ENCODE assay signal across 9 cellular contexts in the genomic region with DNA sequence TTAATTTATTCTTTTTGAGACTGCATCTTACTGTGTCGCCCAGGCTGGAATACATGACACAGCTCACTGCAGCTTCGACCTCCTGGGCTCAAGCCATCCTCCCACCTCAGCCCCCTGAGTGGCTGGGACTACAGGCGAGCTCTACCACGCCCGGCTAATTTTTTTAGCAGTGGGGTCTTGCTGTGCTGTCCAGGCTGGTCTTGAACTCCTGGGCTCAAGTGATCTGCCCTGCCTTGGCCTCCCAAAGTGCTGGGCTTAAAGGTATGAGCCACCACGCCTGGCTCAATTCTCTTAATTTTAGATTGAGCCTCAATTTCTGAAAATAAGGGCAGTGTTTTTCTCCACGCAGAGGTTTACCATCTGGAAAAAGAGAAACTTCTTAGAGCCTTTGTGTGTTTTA. TPM values are rescaled to one million over a fixed set of nuclear protein-coding genes. Genes with fewer than 3 reads are reported as not detected.
"Had no signal": no experiment of that assay in that cellular context is flagged by ENCODE, and none has a peak within 500 bp of the region (broad histone marks: within the 10 kb centered on the region; RNA-seq: fewer than 3 reads in every experiment).

No MANE protein-coding gene starts in this region.

- H3K27me3 Mint-ChIP-seq: IgD-negative memory B cell had no signal

- ATAC-seq: HCT116 had no signal

- H3K4me3 ChIP-seq: GM23248, HAP-1 had no signal

- H2AFZ ChIP-seq: GM23248 had no signal

- DNase-seq: GM23248, GOT3, H7, KG1 had no signal

- H3K27ac ChIP-seq: GM23248 had no signal

- H3K4me1 ChIP-seq: HAP-1 had no signal

- H3K27ac Mint-ChIP-seq: IgD-negative memory B cell had no signal

- H3K9me3 ChIP-seq: HAP-1 had no signal

- H3K9ac ChIP-seq: GM23248 had no signal

- FAIRE-seq: HTR-8/SVneo had no signal

- H3K4me3 Mint-ChIP-seq: IgD-negative memory B cell had no signal

RNA-seq across cellular contexts. Expression of a gene that starts 41.1 kb away (rescaled TPM):
- total RNA-seq: GM23248, H4, H7 had no signal
- polyA plus RNA-seq: IgD-negative memory B cell had no signal
